Comparison of ENCODE assay signal across 24 cellular contexts in the genomic region with DNA sequence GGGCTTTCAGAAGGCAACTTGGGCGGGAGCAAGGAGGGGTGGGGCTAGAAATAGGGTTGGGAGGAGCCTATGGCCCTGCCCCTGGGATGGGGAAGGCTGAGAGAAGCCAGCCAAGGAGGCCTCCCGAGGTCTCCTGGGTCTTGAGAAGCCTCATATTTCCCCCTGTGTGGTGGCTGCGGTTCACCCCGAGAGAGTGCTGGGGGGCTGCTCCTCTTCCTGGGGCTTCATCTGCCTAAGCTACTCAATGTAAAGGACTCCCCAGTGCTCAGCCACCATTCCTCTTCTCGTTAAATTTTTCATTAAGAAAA.
DNase-seq lines count a peak whose midpoint lies in the region; ATAC-seq and TF ChIP-seq lines count a peak whose summit lies in the region.
"Had no signal": no experiment of that assay in that cellular context is flagged by ENCODE, and none has a peak within 500 bp of the region (broad histone marks: within the 10 kb centered on the region; RNA-seq: fewer than 3 reads in every experiment).

No MANE protein-coding gene starts in this region.

- intact Hi-C loops in esophagus squamous epithelium (cut with DNase I), result no loop called here

- H3K9me3 Mint-ChIP-seq in WTC11, result no peaks in the 10 kb centered on the region
- H3K9me3 Mint-ChIP-seq: IgD-negative memory B cell; memory B cell; stimulated activated memory B cell treated with anti-CD40 and anti-IgM and Interleukin-4, amounts not matched to agents 10 μg/mL and 1 μg/mL and 100 μg/mL, for 72 hours; T-helper 2 cell treated with Interferon-gamma antibody and Interleukin-4, amounts not matched to agents 5 μg/mL and 100 μg/mL, for 36 hours had no signal

- H3K9ac ChIP-seq in GM23248, result no peak overlapping the region

- H3K9me3 ChIP-seq in esophagus squamous epithelium, result no peaks in the 10 kb centered on the region
- no peaks in the 10 kb centered on the region for H3K9me3 ChIP-seq in GM23248 (ENCODE audit: low read depth)

- no peaks in the 10 kb centered on the region for H3K27me3 ChIP-seq in H7 (ENCODE audit: control insufficient read depth, insufficient read depth, low read length)
- H3K27me3 ChIP-seq in esophagus squamous epithelium, result no peaks in the 10 kb centered on the region
- no peaks in the 10 kb centered on the region for H3K27me3 ChIP-seq in GM23248 (replicated peaks; ENCODE audit: insufficient read depth)

- CTCF ChIA-PET in WTC11 (lab: Charles Lee), result no interaction called here

- 62 to 68% methylated on average over 5 of the region's 5 CpGs for whole genome bisulfite sequencing in esophagus squamous epithelium, 2 donors
- 43 to 67% methylated on average over 3 to 5 of the region's 5 CpGs for WGBS in GM23248 (ENCODE audit: low coverage in 1 of 2, low lambda C conversion rate in 2 of 2, missing lambda C conversion rate in 2 of 2), 2 experiments

- H3K4me1 ChIP-seq in esophagus squamous epithelium (peaks cover 0 to 13% (median 8%) of the 10 kb centered on the region in 3 donors), GM23248 (ENCODE audit: insufficient read depth) (peaks cover 15% of the 10 kb centered on the region)

- H3K4me3 ChIP-seq in H7 (ENCODE audit: insufficient read depth, low read depth, low read length) (no peak overlapping the region), esophagus squamous epithelium (no peak overlapping the region), GM23248 (no peak overlapping the region)

- POLR2A ChIA-PET in WTC11 (lab: Charles Lee), result no interaction called here

- H3K36me3 ChIP-seq in H7 (replicated peaks; ENCODE audit: control insufficient read depth, insufficient read depth, low read length) (no peaks in the 10 kb centered on the region), esophagus squamous epithelium (no peaks in the 10 kb centered on the region), GM23248 (ENCODE audit: low read depth) (no peaks in the 10 kb centered on the region)

- H3K9me2 ChIP-seq in GM23248 (ENCODE audit: insufficient read depth), result no peaks in the 10 kb centered on the region

- no peak for TF ChIP-seq POLR2A in esophagus squamous epithelium (IDR thresholded peaks at IDR 0.05)

- H3K4me3 Mint-ChIP-seq in WTC11, result no peak overlapping the region
- H3K4me3 Mint-ChIP-seq: IgD-negative memory B cell; memory B cell; stimulated activated memory B cell treated with anti-CD40 and anti-IgM and Interleukin-4, amounts not matched to agents 10 μg/mL and 1 μg/mL and 100 μg/mL, for 72 hours; T-helper 2 cell treated with Interferon-gamma antibody and Interleukin-4, amounts not matched to agents 5 μg/mL and 100 μg/mL, for 36 hours had no signal

- no peak overlapping the region for H3K27ac Mint-ChIP-seq in WTC11
- H3K27ac Mint-ChIP-seq: IgD-negative memory B cell; memory B cell; stimulated activated memory B cell treated with anti-CD40 and anti-IgM and Interleukin-4, amounts not matched to agents 10 μg/mL and 1 μg/mL and 100 μg/mL, for 72 hours; T-helper 2 cell treated with Interferon-gamma antibody and Interleukin-4, amounts not matched to agents 5 μg/mL and 100 μg/mL, for 36 hours had no signal

- peak; percentile 80 for ATAC-seq in WTC11
- no peak for ATAC-seq in GM21717 (IDR thresholded peaks at IDR 0.05; ENCODE audit: unreplicated experiment)
- ATAC-seq: Right ventricle myocardium inferior; stimulated activated memory B cell treated with anti-CD40 and anti-IgM and Interleukin-4, amounts not matched to agents 10 μg/mL and 1 μg/mL and 100 μg/mL, for 72 hours had no signal

- DNase-seq in D341Med (ENCODE audit: low spot score) (peak; percentile 15), H7 (peak; percentile 76), WTC11 (ENCODE audit: low spot score) (peak; percentile 33), iPS-NIHi7 (ENCODE audit: extremely low spot score) (peak; percentile 63), esophagus squamous epithelium (lab: John Stamatoyannopoulos, UW) (no peak), activated gamma-delta T cell (lab: John Stamatoyannopoulos, UW) (no peak), GM23248 (no peak)
- DNase-seq: activated CD4-positive, alpha-beta T cell treated with anti-CD3 and anti-CD28 coated beads for 48 hours; activated naive CD4-positive, alpha-beta T cell treated with anti-CD3 and anti-CD28 coated beads, Interleukin-2, amount 50 U/mL, for 16 hours; C1 segment of cervical spinal cord; COR-L47; GOT3; left cardiac atrium; NCI-H1417 treated with DMSO at 0.1 percent for 48 hours; NCI-H2107; NCI-H446; stimulated activated CD4-positive, alpha-beta T cell treated with anti-CD3 and anti-CD28 coated beads, Interleukin-4, amount 100 ng/mL, for 24 hours; substantia nigra had no signal

- H2AFZ ChIP-seq in GM23248, result no peak overlapping the region

- H3K27ac ChIP-seq in esophagus squamous epithelium (no peak overlapping the region), GM23248 (no peak overlapping the region)

- H3K36me3 Mint-ChIP-seq in WTC11, result no peaks in the 10 kb centered on the region
- H3K36me3 Mint-ChIP-seq: memory B cell; stimulated activated memory B cell treated with anti-CD40 and anti-IgM and Interleukin-4, amounts not matched to agents 10 μg/mL and 1 μg/mL and 100 μg/mL, for 72 hours had no signal

- no peaks in the 10 kb centered on the region for H4K20me1 ChIP-seq in GM23248 (ENCODE audit: insufficient read depth)

- peaks cover 12% of the 10 kb centered on the region; the same call in 1 of the 2 replicates for H3F3A ChIP-seq in GM23248 (ENCODE audit: insufficient read depth)

- no peak overlapping the region for H3K4me2 ChIP-seq in GM23248 (ENCODE audit: unreplicated experiment)

- H3K4me1 Mint-ChIP-seq in WTC11, result peaks cover 3% of the 10 kb centered on the region; the same call in 1 of the 2 replicates

- in situ Hi-C loops in GM23248 (cut with MboI), result no loop called here

- no peaks in the 10 kb centered on the region for H3K79me2 ChIP-seq in GM23248 (ENCODE audit: insufficient read depth)

- TF ChIP-seq CTCF in WTC11 (IDR thresholded peaks at IDR 0.05), result no peak
- no peak for TF ChIP-seq CTCF in esophagus squamous epithelium (IDR thresholded peaks at IDR 0.05)

- H3K27me3 Mint-ChIP-seq in WTC11 (ENCODE audit: low read depth), result no peaks in the 10 kb centered on the region; the same call in 1 of the 2 replicates

TF ChIP-seq in WTC11, 78 proteins besides CTCF, POLR2A, EP300 and RAD21 (continues in another document):
- TF ChIP-seq JUN (CRISPR knock-in tag; IDR thresholded peaks at IDR 0.05) (no peak), TCF7 (CRISPR knock-in tag; IDR thresholded peaks at IDR 0.05; ENCODE audit: low read depth) (no peak), MYBL2 (CRISPR knock-in tag; IDR thresholded peaks at IDR 0.05) (no peak), NFATC4 (CRISPR knock-in tag; IDR thresholded peaks at IDR 0.05) (no peak), ESRRA (CRISPR knock-in tag; IDR thresholded peaks at IDR 0.05; ENCODE audit: borderline replicate concordance) (no peak), CBFB (CRISPR knock-in tag; IDR thresholded peaks at IDR 0.05; ENCODE audit: low read depth) (no peak), SOX15 (CRISPR knock-in tag; IDR thresholded peaks at IDR 0.05) (no peak), KAT7 (CRISPR knock-in tag; IDR thresholded peaks at IDR 0.05; ENCODE audit: borderline replicate concordance) (no peak), GABPB1 (CRISPR knock-in tag; IDR thresholded peaks at IDR 0.05) (no peak), SMAD4 (CRISPR knock-in tag; IDR thresholded peaks at IDR 0.05) (no peak)
- TF ChIP-seq, protein P1, sequence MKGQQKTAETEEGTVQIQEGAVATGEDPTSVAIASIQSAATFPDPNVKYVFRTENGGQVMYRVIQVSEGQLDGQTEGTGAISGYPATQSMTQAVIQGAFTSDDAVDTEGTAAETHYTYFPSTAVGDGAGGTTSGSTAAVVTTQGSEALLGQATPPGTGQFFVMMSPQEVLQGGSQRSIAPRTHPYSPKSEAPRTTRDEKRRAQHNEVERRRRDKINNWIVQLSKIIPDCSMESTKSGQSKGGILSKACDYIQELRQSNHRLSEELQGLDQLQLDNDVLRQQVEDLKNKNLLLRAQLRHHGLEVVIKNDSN (CRISPR knock-in tag; IDR thresholded peaks at IDR 0.05), result no peak
- TF ChIP-seq, protein P2, sequence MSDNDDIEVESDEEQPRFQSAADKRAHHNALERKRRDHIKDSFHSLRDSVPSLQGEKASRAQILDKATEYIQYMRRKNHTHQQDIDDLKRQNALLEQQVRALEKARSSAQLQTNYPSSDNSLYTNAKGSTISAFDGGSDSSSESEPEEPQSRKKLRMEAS (CRISPR knock-in tag; IDR thresholded peaks at IDR 0.05), result no peak
- TF ChIP-seq, protein P3, sequence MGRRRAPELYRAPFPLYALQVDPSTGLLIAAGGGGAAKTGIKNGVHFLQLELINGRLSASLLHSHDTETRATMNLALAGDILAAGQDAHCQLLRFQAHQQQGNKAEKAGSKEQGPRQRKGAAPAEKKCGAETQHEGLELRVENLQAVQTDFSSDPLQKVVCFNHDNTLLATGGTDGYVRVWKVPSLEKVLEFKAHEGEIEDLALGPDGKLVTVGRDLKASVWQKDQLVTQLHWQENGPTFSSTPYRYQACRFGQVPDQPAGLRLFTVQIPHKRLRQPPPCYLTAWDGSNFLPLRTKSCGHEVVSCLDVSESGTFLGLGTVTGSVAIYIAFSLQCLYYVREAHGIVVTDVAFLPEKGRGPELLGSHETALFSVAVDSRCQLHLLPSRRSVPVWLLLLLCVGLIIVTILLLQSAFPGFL (CRISPR knock-in tag; IDR thresholded peaks at IDR 0.05; ENCODE audit: borderline replicate concordance), result no peak
- TF ChIP-seq, protein P4, sequence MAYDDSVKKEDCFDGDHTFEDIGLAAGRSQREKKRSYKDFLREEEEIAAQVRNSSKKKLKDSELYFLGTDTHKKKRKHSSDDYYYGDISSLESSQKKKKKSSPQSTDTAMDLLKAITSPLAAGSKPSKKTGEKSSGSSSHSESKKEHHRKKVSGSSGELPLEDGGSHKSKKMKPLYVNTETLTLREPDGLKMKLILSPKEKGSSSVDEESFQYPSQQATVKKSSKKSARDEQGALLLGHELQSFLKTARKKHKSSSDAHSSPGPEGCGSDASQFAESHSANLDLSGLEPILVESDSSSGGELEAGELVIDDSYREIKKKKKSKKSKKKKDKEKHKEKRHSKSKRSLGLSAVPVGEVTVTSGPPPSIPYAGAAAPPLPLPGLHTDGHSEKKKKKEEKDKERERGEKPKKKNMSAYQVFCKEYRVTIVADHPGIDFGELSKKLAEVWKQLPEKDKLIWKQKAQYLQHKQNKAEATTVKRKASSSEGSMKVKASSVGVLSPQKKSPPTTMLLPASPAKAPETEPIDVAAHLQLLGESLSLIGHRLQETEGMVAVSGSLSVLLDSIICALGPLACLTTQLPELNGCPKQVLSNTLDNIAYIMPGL (CRISPR knock-in tag; IDR thresholded peaks at IDR 0.05), result no peak

Comparison
In these comparisons a context has a peak if more than half of its experiments do, and no peak if none do; other contexts are left out.
1. DNase-seq: peak in D341Med (single experiment), H7 (single experiment), WTC11 (single experiment) and iPS-NIHi7 (single experiment); none in esophagus squamous epithelium (single experiment), activated gamma-delta T cell (single experiment) and GM23248 (single experiment).